ENCODE assay signal across 8 cellular contexts in the genomic region with DNA sequence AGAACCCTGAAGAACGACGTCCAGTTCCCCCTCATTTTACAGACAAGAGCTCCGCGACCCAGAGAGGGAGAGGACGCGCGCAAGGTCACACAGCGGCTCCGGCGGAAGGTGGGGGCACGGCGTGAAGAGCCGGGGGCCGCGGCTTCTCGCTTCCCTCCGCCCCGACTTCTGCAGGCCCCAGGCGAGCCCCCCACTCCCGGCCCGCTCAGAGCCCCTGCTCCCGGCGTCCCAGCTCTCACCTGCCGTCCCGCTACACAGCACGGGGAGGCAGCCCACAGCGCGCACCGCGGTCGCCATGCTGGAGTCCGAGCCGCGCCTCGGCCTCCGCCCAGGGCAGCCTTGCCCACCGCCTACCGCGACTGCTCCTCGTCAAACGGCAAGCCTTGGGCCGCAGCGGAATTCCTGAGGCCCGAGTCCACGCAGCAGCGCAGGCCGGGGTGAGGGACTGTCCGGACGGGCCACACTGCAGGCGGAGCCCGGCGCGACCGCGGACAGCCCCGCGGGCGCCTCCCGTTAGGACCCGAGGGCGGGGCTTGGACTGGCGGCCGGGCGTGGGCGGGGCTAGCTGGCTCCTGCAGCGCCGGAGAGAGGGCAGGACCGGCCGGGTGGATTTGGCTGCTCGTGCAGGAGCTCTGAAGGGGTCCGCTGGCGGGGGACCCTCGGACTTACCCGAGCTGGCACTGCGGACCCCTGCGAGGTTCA.
DNase-seq lines count a peak whose midpoint lies in the region; ATAC-seq and TF ChIP-seq lines count a peak whose summit lies in the region.

A gene (minus strand): TSS at position 314 of the 702 bp plus-strand sequence. CDS start 17 bp downstream, at position 297.

- peak; percentile 55 for DNase-seq in AG10803 (ENCODE audit: low read depth)
- peak; percentile 24 for DNase-seq in NCI-H446 treated with DMSO at 0.1 percent for 48 hours (lab: John Stamatoyannopoulos, UW)
- DNase-seq in activated CD4-positive, alpha-beta T cell treated with anti-CD3 and anti-CD28 coated beads for 4 hours: peak; percentile 87 to 91
- peak; percentile 93 for DNase-seq in left kidney (ENCODE audit: low read depth, low spot score)
- DNase-seq in stimulated activated CD4-positive, alpha-beta T cell treated with anti-CD3 and anti-CD28 coated beads, Interleukin-2, amount 100 ng/mL, for 24 hours: peak; percentile 93 to 94

- ATAC-seq in HG03175 (IDR thresholded peaks at IDR 0.05; ENCODE audit: unreplicated experiment): peak; percentile 93

- H3K27ac ChIP-seq in cingulate gyrus (ENCODE audit: low read depth, low read length): peak within 1 kb of the TSS; percentile 96

- H3K4me3 ChIP-seq in AG10803 (ENCODE audit: low read length): peak within 1 kb of the TSS; percentile 97

- peak; percentile 9; the same call in 1 of the 2 replicates for TF ChIP-seq CTCF in AG10803 (conservative IDR thresholded peaks at IDR 0.05; ENCODE audit: low read length)

- in situ Hi-C loops in GM18951 (cut with MboI; ENCODE audit: low sequenced_read_pairs, unreplicated experiment): no loop called here

- TF ChIP-seq POLR2A in GM18951 (IDR thresholded peaks at IDR 0.05; ENCODE audit: extremely low read depth, insufficient read depth, insufficient read length): peak; percentile 77

Comparison
In these comparisons a context has a peak if more than half of its experiments do, and no peak if none do; other contexts are left out.
1. Peak in every context shown above with its lines: DNase-seq, ATAC-seq, H3K4me3 ChIP-seq and H3K27ac ChIP-seq.
2. DNase-seq: peak in every context shown above with its lines; median percentile 94 in stimulated activated CD4-positive, alpha-beta T cell treated with anti-CD3 and anti-CD28 coated beads, Interleukin-2, amount 100 ng/mL, for 24 hours; 93 in left kidney; 89 in activated CD4-positive, alpha-beta T cell treated with anti-CD3 and anti-CD28 coated beads for 4 hours; 55 in AG10803; 24 in NCI-H446 treated with DMSO at 0.1 percent for 48 hours.